In genomic region chr5:142080248-142080647, GRCh38 we compare ENCODE assay signal across 22 cellular contexts.
"Had no signal": no experiment of that assay in that cellular context is flagged by ENCODE, and none has a peak within 500 bp of the region (broad histone marks: within the 10 kb centered on the region; RNA-seq: fewer than 3 reads in every experiment).

No MANE protein-coding gene starts in this region.

- H3K9me3 ChIP-seq: left ventricle myocardium inferior, right atrium auricular region, spleen, tibial artery had no signal

- H3K4me1 ChIP-seq: left ventricle myocardium inferior, right atrium auricular region, spleen, tibial artery had no signal

- H3K27ac ChIP-seq: left ventricle myocardium inferior, right atrium auricular region, spleen, tibial artery had no signal

- H3K27me3 Mint-ChIP-seq: activated CD4-positive, alpha-beta memory T cell treated with anti-CD3 and anti-CD28 coated beads for 36 hours; naive thymus-derived CD4-positive, alpha-beta T cell had no signal

- H3K9me3 Mint-ChIP-seq: activated CD4-positive, alpha-beta memory T cell treated with anti-CD3 and anti-CD28 coated beads for 36 hours; activated naive CD4-positive, alpha-beta T cell treated with anti-CD3 and anti-CD28 coated beads, Interleukin-2, amount 10 ng/mL, durations not matched to agents 7 days and 5 days; dendritic cell treated with granulocyte-macrophage colony-stimulating factor and Interleukin-4, amounts not matched to agents 40 ng/mL and 50 ng/mL, for 4 days; naive thymus-derived CD4-positive, alpha-beta T cell; neural crest cell; T-helper 1 cell treated with Interleukin-12 subunit alpha and Interleukin-12 subunit beta and Interleukin-4 antibody, amounts not matched to agents 30 μg/mL and 1 μg/mL, for 36 hours had no signal

- H3K27me3 ChIP-seq: right atrium auricular region, spleen, tibial artery had no signal

- H3K4me3 ChIP-seq: left ventricle myocardium inferior, right atrium auricular region, spleen, tibial artery had no signal

- H3K36me3 Mint-ChIP-seq: activated CD4-positive, alpha-beta memory T cell treated with anti-CD3 and anti-CD28 coated beads for 36 hours; activated naive CD4-positive, alpha-beta T cell treated with anti-CD3 and anti-CD28 coated beads, Interleukin-2, amount 10 ng/mL, durations not matched to agents 7 days and 5 days; naive thymus-derived CD4-positive, alpha-beta T cell had no signal

- DNase-seq: activated CD4-positive, alpha-beta memory T cell treated with anti-CD3 and anti-CD28 coated beads for 36 hours; activated CD4-positive, alpha-beta T cell treated with anti-CD3 and anti-CD28 coated beads for 4 hours; activated CD4-positive, CD25-positive, alpha-beta regulatory T cell; activated effector memory CD4-positive, alpha-beta T cell treated with anti-CD3 and anti-CD28 coated beads, Interleukin-2, amount 50 U/mL, for 16 hours; activated naive CD4-positive, alpha-beta T cell treated with anti-CD3 and anti-CD28 coated beads, Interleukin-2, amount 10 ng/mL, durations not matched to agents 7 days and 5 days; activated T-cell treated with anti-CD3 and anti-CD28 coated beads for 4 hours; amygdala; effector CD4-positive, alpha-beta T cell; foreskin melanocyte; kidney glomerular epithelial cell; left ventricle myocardium inferior; naive thymus-derived CD4-positive, alpha-beta T cell; posterior cingulate gyrus; spleen; stimulated activated CD4-positive, alpha-beta T cell treated with anti-CD3 and anti-CD28 coated beads, Interleukin-4, amount 100 ng/mL, for 1 hour; stimulated activated naive CD4-positive, alpha-beta T cell; tibial artery had no signal

- H3K4me3 Mint-ChIP-seq: activated CD4-positive, alpha-beta memory T cell treated with anti-CD3 and anti-CD28 coated beads for 36 hours; activated naive CD4-positive, alpha-beta T cell treated with anti-CD3 and anti-CD28 coated beads, Interleukin-2, amount 10 ng/mL, durations not matched to agents 7 days and 5 days; dendritic cell treated with granulocyte-macrophage colony-stimulating factor and Interleukin-4, amounts not matched to agents 40 ng/mL and 50 ng/mL, for 4 days; naive thymus-derived CD4-positive, alpha-beta T cell; neural crest cell; T-helper 1 cell treated with Interleukin-12 subunit alpha and Interleukin-12 subunit beta and Interleukin-4 antibody, amounts not matched to agents 30 μg/mL and 1 μg/mL, for 36 hours had no signal

- H3K27ac Mint-ChIP-seq: activated naive CD4-positive, alpha-beta T cell treated with anti-CD3 and anti-CD28 coated beads, Interleukin-2, amount 10 ng/mL, durations not matched to agents 7 days and 5 days; dendritic cell treated with granulocyte-macrophage colony-stimulating factor and Interleukin-4, amounts not matched to agents 40 ng/mL and 50 ng/mL, for 4 days; naive thymus-derived CD4-positive, alpha-beta T cell; T-helper 1 cell treated with Interleukin-12 subunit alpha and Interleukin-12 subunit beta and Interleukin-4 antibody, amounts not matched to agents 30 μg/mL and 1 μg/mL, for 36 hours had no signal

- ATAC-seq: esophagus mucosa; naive thymus-derived CD4-positive, alpha-beta T cell had no signal

- H3K36me3 ChIP-seq: left ventricle myocardium inferior, right atrium auricular region, spleen, tibial artery had no signal
